Comparison of ENCODE assay signal across 24 cellular contexts in the genomic region with DNA sequence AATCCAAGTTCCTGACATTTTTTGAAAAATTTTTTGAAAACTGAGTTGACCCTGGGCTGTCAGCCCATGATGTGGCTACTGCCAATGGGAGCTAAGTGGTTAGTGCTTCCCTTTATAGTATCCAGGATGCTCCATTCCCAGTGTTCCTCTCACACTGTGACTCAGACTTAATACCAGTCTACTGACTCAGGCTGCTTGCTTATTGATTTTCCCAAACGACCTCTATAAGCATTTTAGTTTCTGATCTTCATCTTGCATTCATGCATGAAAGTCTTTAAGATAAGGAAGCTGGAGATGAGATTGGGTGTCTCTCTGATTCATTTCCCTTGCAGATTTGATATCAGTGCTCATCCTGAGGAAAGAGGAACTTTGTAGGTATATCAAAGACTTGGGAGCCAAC.
DNase-seq lines count a peak whose midpoint lies in the region; ATAC-seq, FAIRE-seq and TF ChIP-seq lines count a peak whose summit lies in the region.
"Had no signal": no experiment of that assay in that cellular context is flagged by ENCODE, and none has a peak within 500 bp of the region (broad histone marks: within the 10 kb centered on the region; RNA-seq: fewer than 3 reads in every experiment).

No MANE protein-coding gene starts in this region.

- intact Hi-C loops in head of caudate nucleus (cut with DNase I) = no loop called here
- intact Hi-C loops in dorsolateral prefrontal cortex (cut with DNase I) = no loop called here

- DNase-seq in DMS53 (lab: John Stamatoyannopoulos, UW) = peak; percentile 12
- DNase-seq in DMS53 treated with DMSO at 0.1 percent for 48 hours (lab: John Stamatoyannopoulos, UW; ENCODE audit: unreplicated experiment) = no peak
- no peak for DNase-seq in RWPE2 (ENCODE audit: low spot score)
- peak in 1 of 2 donors; percentile 59 for DNase-seq in foreskin keratinocyte
- DNase-seq in urothelium cell line (ENCODE audit: low spot score) = peak; percentile 18
- DNase-seq in head of caudate nucleus = no peak
- no peak for DNase-seq in activated naive CD4-positive, alpha-beta T cell (lab: John Stamatoyannopoulos, UW)
- DNase-seq in dorsolateral prefrontal cortex = no peak
- DNase-seq: activated CD8-positive, alpha-beta memory T cell treated with anti-CD3 and anti-CD28 coated beads, Interleukin-2, amount 50 U/mL, for 4 hours; activated gamma-delta T cell; Calu3; effector CD4-positive, alpha-beta T cell; NCI-H1694; NCI-H748 treated with DMSO at 0.1 percent for 48 hours; nephron progenitor cell; SJCRH30; small intestine; stimulated activated CD4-positive, alpha-beta T cell treated with anti-CD3 and anti-CD28 coated beads, Interleukin-4, amount 100 ng/mL, for 1 hour; stimulated activated naive CD8-positive, alpha-beta T cell treated with anti-CD3 and anti-CD28 coated beads, Interleukin-15, Interleukin-2, amounts not matched to agents 100 U/mL and 50 U/mL, for 24 hours; T-helper 2 cell; transverse colon; WERI-Rb-1 had no signal

- H3K27ac ChIP-seq in RWPE2 (ENCODE audit: poor library complexity, severe bottlenecking) (no peak overlapping the region), foreskin keratinocyte (no peak overlapping the region), dorsolateral prefrontal cortex (no peak overlapping the region)
- H3K27ac ChIP-seq: 22Rv1, BLaER1, SJCRH30, transverse colon, WERI-Rb-1 had no signal

- H3K36me3 ChIP-seq in RWPE2 (ENCODE audit: low read depth) = no peaks in the 10 kb centered on the region
- H3K36me3 ChIP-seq: BLaER1, SJCRH30, transverse colon, WERI-Rb-1 had no signal

- H3K4me1 ChIP-seq in RWPE2 (ENCODE audit: insufficient read depth, poor library complexity, severe bottlenecking) = no peaks in the 10 kb centered on the region
- no peaks in the 10 kb centered on the region for H3K4me1 ChIP-seq in foreskin keratinocyte
- H3K4me1 ChIP-seq: BLaER1, SJCRH30, transverse colon had no signal

- H3K9me3 ChIP-seq in RWPE2 (ENCODE audit: severe bottlenecking) = no peaks in the 10 kb centered on the region
- H3K9me3 ChIP-seq: BLaER1, SJCRH30, transverse colon had no signal

- H3K4me3 ChIP-seq in RWPE2 (ENCODE audit: severe bottlenecking) (no peak overlapping the region), dorsolateral prefrontal cortex (no peak overlapping the region)
- H3K4me3 ChIP-seq: BLaER1, SJCRH30, transverse colon had no signal

- no peaks in the 10 kb centered on the region for H3K27me3 ChIP-seq in RWPE2 (ENCODE audit: insufficient read depth, poor library complexity, severe bottlenecking)
- no peaks in the 10 kb centered on the region for H3K27me3 ChIP-seq in foreskin keratinocyte
- H3K27me3 ChIP-seq in dorsolateral prefrontal cortex = peaks cover 0 to 3% (median 0%) of the 10 kb centered on the region in 45 donors
- H3K27me3 ChIP-seq: BLaER1, SJCRH30, transverse colon had no signal

- ATAC-seq in RWPE2 (ENCODE audit: low read depth) (peak; percentile 60; the same call in 1 of the 3 replicates), foreskin keratinocyte (peak; percentile 70)
- ATAC-seq: stimulated activated naive CD8-positive, alpha-beta T cell treated with anti-CD3 and anti-CD28 coated beads, Interleukin-15, Interleukin-2, amounts not matched to agents 100 U/mL and 50 U/mL, for 24 hours had no signal

- TF ChIP-seq CTCF in RWPE2 (IDR thresholded peaks at IDR 0.05; ENCODE audit: poor library complexity, severe bottlenecking) (no peak), foreskin keratinocyte (conservative IDR thresholded peaks at IDR 0.05) (no peak), dorsolateral prefrontal cortex (IDR thresholded peaks at IDR 0.05 in 54 of 56, conservative IDR thresholded peaks at IDR 0.05 in 2 of 56; ENCODE audit: low read depth in 1 of 56, partially characterized antibody in 56 of 56) (no peak)

- FAIRE-seq in urothelium cell line (lab: Jason Lieb, UNC) = no peak
- FAIRE-seq: small intestine had no signal

Comparison
In these comparisons a context has a peak if more than half of its experiments do, and no peak if none do; other contexts are left out.
1. DNase-seq: peak in DMS53 (single experiment) and urothelium cell line (single experiment); none in DMS53 treated with DMSO at 0.1 percent for 48 hours (single experiment), RWPE2 (single experiment), head of caudate nucleus (0 of 42), activated naive CD4-positive, alpha-beta T cell (0 of 4) and dorsolateral prefrontal cortex (0 of 10).